24 cellular contexts compared by ENCODE assay signal in the genomic region with DNA sequence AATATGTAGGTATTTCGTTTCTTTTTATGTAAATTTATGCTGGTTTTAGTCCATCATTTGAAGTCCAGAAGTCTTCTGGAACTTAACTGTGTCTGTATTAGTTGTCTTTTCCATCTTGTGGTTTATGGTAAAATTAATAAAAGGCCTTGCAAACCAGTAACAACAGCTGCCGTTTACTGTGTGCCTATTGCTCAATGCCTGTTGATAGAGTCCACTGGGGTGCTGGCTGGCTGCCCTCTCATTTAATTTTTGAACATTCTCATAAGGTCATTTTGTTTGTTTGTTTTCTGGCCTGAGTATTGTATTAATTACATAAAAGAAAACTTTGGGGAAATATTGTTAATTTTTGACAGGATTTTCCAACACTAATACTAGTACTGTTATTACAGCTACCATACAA.
DNase-seq lines count a peak whose midpoint lies in the region; ATAC-seq and TF ChIP-seq lines count a peak whose summit lies in the region.
"Had no signal": no experiment of that assay in that cellular context is flagged by ENCODE, and none has a peak within 500 bp of the region (broad histone marks: within the 10 kb centered on the region; RNA-seq: fewer than 3 reads in every experiment).

No MANE protein-coding gene starts in this region.

- no peak overlapping the region for H3K9ac ChIP-seq in adipocyte (ENCODE audit: low read length)
- H3K9ac ChIP-seq: BLaER1 had no signal

- TF ChIP-seq CTCF in LNCaP clone FGC (IDR thresholded peaks at IDR 0.05; ENCODE audit: control insufficient read depth, extremely low read depth, insufficient read depth) = no peak

- H3K4me1 ChIP-seq in adipocyte (ENCODE audit: control insufficient read depth, insufficient read depth, low read length) = peaks cover 17% of the 10 kb centered on the region
- H3K4me1 ChIP-seq: BLaER1, gastroesophageal sphincter, spleen, transverse colon had no signal

- ATAC-seq in left cardiac atrium (peak in 1 of 2 donors; percentile 50), GM21528 (IDR thresholded peaks at IDR 0.05; ENCODE audit: low FRiP score, unreplicated experiment) (no peak), GM21423 (IDR thresholded peaks at IDR 0.05; ENCODE audit: unreplicated experiment) (no peak)
- ATAC-seq: activated CD4-positive, alpha-beta T cell treated with anti-CD3 and anti-CD28 coated beads for 36 hours; gastroesophageal sphincter; PC-3 had no signal

- intact Hi-C loops in left cardiac atrium (cut with DNase I) = no loop called here

- no peaks in the 10 kb centered on the region for H3K27me3 ChIP-seq in adipocyte (replicated peaks; ENCODE audit: control insufficient read depth, insufficient read depth, low read length)
- H3K27me3 ChIP-seq: BLaER1, gastroesophageal sphincter, hepatocyte, neutrophil, spleen, transverse colon had no signal

- H3K4me3 ChIP-seq in LNCaP clone FGC (ENCODE audit: low read depth, low read length) (no peak overlapping the region), adipocyte (ENCODE audit: low read length) (no peak overlapping the region)
- H3K4me3 ChIP-seq: BLaER1, coronary artery, gastroesophageal sphincter, hepatocyte, spleen, transverse colon had no signal

- no peaks in the 10 kb centered on the region for H3K36me3 ChIP-seq in adipocyte (ENCODE audit: control insufficient read depth, insufficient read depth, low read length, severe bottlenecking)
- H3K36me3 ChIP-seq: BLaER1, gastroesophageal sphincter, neutrophil, spleen, transverse colon had no signal

- DNase-seq in LNCaP clone FGC (ENCODE audit: low read depth) (peak; percentile 6), adipocyte (ENCODE audit: low read depth) (peak; percentile 9), left cardiac atrium (peak; percentile 29), renal cortical epithelial cell (ENCODE audit: low read depth) (peak; percentile 29), SIG-M5 (lab: John Stamatoyannopoulos, UW) (no peak)
- DNase-seq: activated CD4-positive, alpha-beta T cell treated with anti-CD3 and anti-CD28 coated beads for 36 hours; activated naive CD4-positive, alpha-beta T cell treated with anti-CD3 and anti-CD28 coated beads, Interleukin-2, amount 10 ng/mL, durations not matched to agents 7 days and 5 days; activated T-cell treated with anti-CD3 and anti-CD28 coated beads, Interleukin-2, amount 50 U/mL, for 24 hours; amniotic stem cell; DMS79; GDM1; naive B cell; NCI-H1417 treated with DMSO at 0.1 percent for 48 hours; NCI-H446; PC-3; spleen; transverse colon had no signal

- H3K9me3 ChIP-seq in adipocyte (ENCODE audit: control insufficient read depth, low read length) = no peaks in the 10 kb centered on the region
- H3K9me3 ChIP-seq: BLaER1, gastroesophageal sphincter, neutrophil, spleen, transverse colon had no signal
